Comparison of ENCODE assay signal across 26 cellular contexts in genomic region chr12:29518407-29518806, GRCh38. TPM values are rescaled to one million over a fixed set of nuclear protein-coding genes. Genes with fewer than 3 reads are reported as not detected.
"Had no signal": no experiment of that assay in that cellular context is flagged by ENCODE, and none has a peak within 500 bp of the region (broad histone marks: within the 10 kb centered on the region; RNA-seq: fewer than 3 reads in every experiment).

No MANE protein-coding gene starts in this region.

- H3K4me2 ChIP-seq: smooth muscle cell had no signal

- H3K27me3 Mint-ChIP-seq: progenitor cell of endocrine pancreas, type B pancreatic cell had no signal

- H3K27ac Mint-ChIP-seq: naive thymus-derived CD4-positive, alpha-beta T cell; natural killer cell treated with Interleukin-12 subunit alpha and Interleukin-12 subunit beta and Interleukin-15 and Interleukin-18, amount 100 ng/mL, for 72 hours; progenitor cell of endocrine pancreas; stimulated activated memory B cell treated with anti-CD40 and anti-IgM and Interleukin-4, amounts not matched to agents 10 μg/mL and 1 μg/mL and 100 μg/mL, for 72 hours; stimulated activated naive CD8-positive, alpha-beta T cell treated with anti-CD3 and anti-CD28 coated beads, Interleukin-15, amount 100 ng/mL, for 72 hours; type B pancreatic cell had no signal

- H3K9me3 ChIP-seq: left ventricle myocardium inferior, mucosa of descending colon, ovary, right atrium auricular region, right lobe of liver, tibial nerve, uterus had no signal

- ATAC-seq: mucosa of descending colon; naive thymus-derived CD4-positive, alpha-beta T cell; natural killer cell treated with Interleukin-12 subunit alpha and Interleukin-12 subunit beta and Interleukin-15 and Interleukin-18, amount 100 ng/mL, for 72 hours; right lobe of liver; stimulated activated memory B cell treated with anti-CD40 and anti-IgM and Interleukin-4, amounts not matched to agents 10 μg/mL and 1 μg/mL and 100 μg/mL, for 72 hours; stimulated activated naive CD8-positive, alpha-beta T cell treated with anti-CD3 and anti-CD28 coated beads, Interleukin-15, amount 100 ng/mL, for 72 hours had no signal

- H3K27me3 ChIP-seq: ovary, right atrium auricular region, right lobe of liver, tibial nerve, uterus had no signal

- H3K4me1 ChIP-seq: right atrium auricular region, uterus had no signal

- H3K36me3 Mint-ChIP-seq: naive thymus-derived CD4-positive, alpha-beta T cell; natural killer cell treated with Interleukin-12 subunit alpha and Interleukin-12 subunit beta and Interleukin-15 and Interleukin-18, amount 100 ng/mL, for 72 hours; stimulated activated memory B cell treated with anti-CD40 and anti-IgM and Interleukin-4, amounts not matched to agents 10 μg/mL and 1 μg/mL and 100 μg/mL, for 72 hours had no signal

- H3K27ac ChIP-seq: left ventricle myocardium inferior, ovary, right atrium auricular region, right lobe of liver, tibial nerve, uterus had no signal

- H3K9me3 Mint-ChIP-seq: naive thymus-derived CD4-positive, alpha-beta T cell; natural killer cell treated with Interleukin-12 subunit alpha and Interleukin-12 subunit beta and Interleukin-15 and Interleukin-18, amount 100 ng/mL, for 72 hours; stimulated activated memory B cell treated with anti-CD40 and anti-IgM and Interleukin-4, amounts not matched to agents 10 μg/mL and 1 μg/mL and 100 μg/mL, for 72 hours; stimulated activated naive CD8-positive, alpha-beta T cell treated with anti-CD3 and anti-CD28 coated beads, Interleukin-15, amount 100 ng/mL, for 72 hours; type B pancreatic cell had no signal

- H3K36me3 ChIP-seq: ovary, right lobe of liver, uterus had no signal

- H3K4me3 Mint-ChIP-seq: naive thymus-derived CD4-positive, alpha-beta T cell; natural killer cell treated with Interleukin-12 subunit alpha and Interleukin-12 subunit beta and Interleukin-15 and Interleukin-18, amount 100 ng/mL, for 72 hours; stimulated activated memory B cell treated with anti-CD40 and anti-IgM and Interleukin-4, amounts not matched to agents 10 μg/mL and 1 μg/mL and 100 μg/mL, for 72 hours; stimulated activated naive CD8-positive, alpha-beta T cell treated with anti-CD3 and anti-CD28 coated beads, Interleukin-15, amount 100 ng/mL, for 72 hours; type B pancreatic cell had no signal

- H3K4me1 Mint-ChIP-seq: naive thymus-derived CD4-positive, alpha-beta T cell; stimulated activated memory B cell treated with anti-CD40 and anti-IgM and Interleukin-4, amounts not matched to agents 10 μg/mL and 1 μg/mL and 100 μg/mL, for 72 hours; stimulated activated naive CD8-positive, alpha-beta T cell treated with anti-CD3 and anti-CD28 coated beads, Interleukin-15, amount 100 ng/mL, for 72 hours had no signal

- DNase-seq: islet precursor cell; left ventricle myocardium inferior; midbrain; mucosa of descending colon; naive thymus-derived CD4-positive, alpha-beta T cell; ovary; right lobe of liver; stimulated activated CD4-positive, alpha-beta T cell treated with anti-CD3 and anti-CD28 coated beads, Interleukin-1b, Interleukin-23, amount 100 ng/mL, for 48 hours; stimulated activated CD4-positive, alpha-beta T cell treated with anti-CD3 and anti-CD28 coated beads, Interleukin-2, amount 100 ng/mL, for 48 hours; stimulated activated CD4-positive, alpha-beta T cell treated with anti-CD3 and anti-CD28 coated beads, Interleukin-4, amount 100 ng/mL, for 4 hours; stimulated activated CD8-positive, alpha-beta memory T cell treated with anti-CD3 and anti-CD28 coated beads, Interleukin-4, amount 100 ng/mL, for 48 hours; stimulated activated naive CD4-positive, alpha-beta T cell treated with Interleukin-2 at 50 U/mL for 16 hours; stimulated activated naive CD8-positive, alpha-beta T cell treated with anti-CD3 and anti-CD28 coated beads, Interleukin-15, amount 100 ng/mL, for 72 hours; substantia nigra; uterus had no signal

- H3K4me3 ChIP-seq: left ventricle myocardium inferior, lung, mucosa of descending colon, ovary, right atrium auricular region, right lobe of liver, smooth muscle cell, tibial nerve, uterus had no signal

RNA-seq across cellular contexts. Expression of gene OVCH1, which starts 20.9 kb away (rescaled TPM):
- total RNA-seq: kidney epithelial cell; naive thymus-derived CD4-positive, alpha-beta T cell; natural killer cell treated with Interleukin-12 subunit alpha and Interleukin-12 subunit beta and Interleukin-15 and Interleukin-18, amount 100 ng/mL, for 72 hours; pulmonary artery endothelial cell; renal cortical epithelial cell; smooth muscle cell had no signal
- polyA plus RNA-seq: naive thymus-derived CD4-positive, alpha-beta T cell; smooth muscle cell had no signal
